Comparison of ENCODE assay signal across 23 cellular contexts in genomic region chr5:63805151-63805550, GRCh38.
"Had no signal": no experiment of that assay in that cellular context is flagged by ENCODE, and none has a peak within 500 bp of the region (broad histone marks: within the 10 kb centered on the region; RNA-seq: fewer than 3 reads in every experiment).

No MANE protein-coding gene starts in this region.

- H3K4me3 ChIP-seq: ascending aorta had no signal

- DNase-seq: activated B cell treated with CpG ODN at 0.5 μM for 24 hours; activated CD4-positive, alpha-beta memory T cell treated with anti-CD3 and anti-CD28 coated beads for 36 hours; activated CD4-positive, alpha-beta T cell treated with anti-CD3 and anti-CD28 coated beads for 4 hours; activated CD4-positive, alpha-beta T cell treated with anti-CD3 and anti-CD28 coated beads, Interleukin-2, amount 10 ng/mL, durations not matched to agents 24 days and 14 days; activated CD4-positive, alpha-beta T cell treated with anti-CD3 and anti-CD28 coated beads, Interleukin-2, amount 50 U/mL, for 1 hour; activated CD4-positive, alpha-beta T cell treated with anti-CD3 and anti-CD28 coated beads, Interleukin-2, amount 50 U/mL, for 4 hours; activated CD4-positive, CD25-positive, alpha-beta regulatory T cell treated with anti-CD3 and anti-CD28 coated beads, Interleukin-2, amount 50 U/mL, for 72 hours; activated CD8-positive, alpha-beta memory T cell treated with anti-CD3 and anti-CD28 coated beads, Interleukin-2, amount 50 U/mL, for 4 hours; activated CD8-positive, alpha-beta T cell treated with anti-CD3 and anti-CD28 coated beads for 36 hours; activated effector memory CD4-positive, alpha-beta T cell treated with Interleukin-2 at 50 U/mL for 16 hours; activated gamma-delta T cell; activated naive CD4-positive, alpha-beta T cell treated with anti-CD3 and anti-CD28 coated beads for 36 hours; activated naive CD4-positive, alpha-beta T cell treated with anti-CD3 and anti-CD28 coated beads, Interleukin-2, amount 50 U/mL, for 16 hours; activated naive CD8-positive, alpha-beta T cell treated with anti-CD3 and anti-CD28 coated beads for 36 hours; activated T-cell treated with anti-CD3 and anti-CD28 coated beads for 4 hours; activated T-cell treated with anti-CD3 and anti-CD28 coated beads, Interleukin-2, amount 50 U/mL, for 24 hours; activated T-cell treated with anti-CD3 and anti-CD28 coated beads, Interleukin-2, amount 50 U/mL, for 48 hours; amygdala; anterior cingulate cortex; central memory CD4-positive, alpha-beta T cell; T-helper 17 cell had no signal

- ATAC-seq: activated CD8-positive, alpha-beta T cell treated with anti-CD3 and anti-CD28 coated beads for 36 hours; activated naive CD4-positive, alpha-beta T cell treated with anti-CD3 and anti-CD28 coated beads, Interleukin-2, amount 50 U/mL, for 72 hours; T-helper 17 cell had no signal
